ENCODE assay signal across 10 cellular contexts in the genomic region with DNA sequence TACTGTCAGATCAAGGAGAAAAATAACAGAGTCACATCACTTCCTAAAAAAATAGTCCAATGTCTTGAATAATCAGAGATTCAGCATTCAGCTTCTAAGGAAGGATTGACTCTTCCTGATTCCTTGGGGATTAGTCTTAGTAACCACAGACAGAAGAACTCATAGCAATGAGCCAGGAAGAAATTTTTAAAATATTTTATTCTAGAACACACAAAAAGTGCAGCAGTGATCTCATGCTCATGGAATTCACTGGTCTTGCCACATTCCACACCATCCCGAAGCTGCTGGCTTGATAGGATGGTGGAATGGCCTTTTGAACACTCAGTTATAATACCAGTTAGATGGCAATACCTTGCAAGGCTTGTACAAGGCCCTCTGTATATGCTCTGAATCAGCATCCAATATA. TPM values are rescaled to one million over a fixed set of nuclear protein-coding genes. Genes with fewer than 3 reads are reported as not detected.
DNase-seq lines count a peak whose midpoint lies in the region; ATAC-seq and TF ChIP-seq lines count a peak whose summit lies in the region.
"Had no signal": no experiment of that assay in that cellular context is flagged by ENCODE, and none has a peak within 500 bp of the region (broad histone marks: within the 10 kb centered on the region; RNA-seq: fewer than 3 reads in every experiment).

No MANE protein-coding gene starts in this region.

- no peaks in the 10 kb centered on the region; the same call in 2 of the 3 replicates for H3K9me3 Mint-ChIP-seq in GM23338

- H3K27me3 ChIP-seq in GM23338 (ENCODE audit: insufficient read depth) (no peaks in the 10 kb centered on the region), SK-N-SH (ENCODE audit: insufficient read depth) (no peaks in the 10 kb centered on the region), gastroesophageal sphincter (no peaks in the 10 kb centered on the region)
- H3K27me3 ChIP-seq: right lobe of liver had no signal

- H3K79me2 ChIP-seq in GM23338 (replicated peaks; ENCODE audit: insufficient read depth) (no peaks in the 10 kb centered on the region), SK-N-SH (ENCODE audit: insufficient read depth) (no peaks in the 10 kb centered on the region)

- peak; percentile 64 for DNase-seq in GM23338 (ENCODE audit: low spot score)
- DNase-seq in SK-N-SH: no peak
- peak; percentile 89 for DNase-seq in retinal pigment epithelial cell (ENCODE audit: low read depth)
- DNase-seq in activated CD4-positive, CD25-positive, alpha-beta regulatory T cell treated with anti-CD3 and anti-CD28 coated beads, Interleukin-2, amount 50 U/mL, for 72 hours: no peak
- no peak for DNase-seq in NCI-H2107 (lab: John Stamatoyannopoulos, UW)
- DNase-seq: NCI-H2171, right lobe of liver had no signal

- H3K27me3 Mint-ChIP-seq in GM23338 (ENCODE audit: insufficient read depth, low read depth, poor library complexity): no peaks in the 10 kb centered on the region

- TF ChIP-seq POLR2A in gastroesophageal sphincter (IDR thresholded peaks at IDR 0.05): no peak

- ATAC-seq in GM23338 (peak; percentile 52; the same call in 2 of the 3 replicates), gastroesophageal sphincter (peak; percentile 90), HG03354 (IDR thresholded peaks at IDR 0.05; ENCODE audit: poor library complexity, severe bottlenecking, unreplicated experiment) (no peak), HG03457 (IDR thresholded peaks at IDR 0.05; ENCODE audit: unreplicated experiment) (no peak)

- H3K9ac ChIP-seq in SK-N-SH: peak overlapping the region; percentile 71

- H3K4me3 ChIP-seq in GM23338 (no peak overlapping the region), SK-N-SH (ENCODE audit: low read depth in 2 of 2, low read length in 1 of 2) (no peak overlapping the region; a peak in 1 of 4 replicates), gastroesophageal sphincter (no peak overlapping the region), retinal pigment epithelial cell (ENCODE audit: low read length) (no peak overlapping the region)
- H3K4me3 ChIP-seq: right lobe of liver had no signal

- H3K4me2 ChIP-seq in GM23338 (no peak overlapping the region), SK-N-SH (peak overlapping the region; percentile 68; the same call in 1 of the 2 replicates)

- H3K9me2 ChIP-seq in GM23338 (ENCODE audit: insufficient read depth): no peaks in the 10 kb centered on the region
- no peaks in the 10 kb centered on the region for H3K9me2 ChIP-seq in SK-N-SH

- H3K36me3 Mint-ChIP-seq in GM23338 (ENCODE audit: low read depth): no peaks in the 10 kb centered on the region; the same call in 2 of the 3 replicates

- H3K27ac ChIP-seq in GM23338 (ENCODE audit: low read depth): no peak overlapping the region
- peak overlapping the region; percentile 60 to 92; a peak in 3 of 4 replicates for H3K27ac ChIP-seq in SK-N-SH (ENCODE audit: low read depth in 2 of 2, low read length in 1 of 2)
- peak overlapping the region in 2 of 4 donors; percentile 6 to 27 for H3K27ac ChIP-seq in gastroesophageal sphincter
- H3K27ac ChIP-seq: right lobe of liver had no signal

- H4K20me1 ChIP-seq in GM23338 (replicated peaks; ENCODE audit: insufficient read depth) (no peaks in the 10 kb centered on the region), SK-N-SH (ENCODE audit: insufficient read depth) (no peaks in the 10 kb centered on the region)

- H3K27ac Mint-ChIP-seq in GM23338: no peak overlapping the region

- peaks cover 10% of the 10 kb centered on the region for H3K4me1 Mint-ChIP-seq in GM23338

- H3F3A ChIP-seq in GM23338 (replicated peaks; ENCODE audit: low read depth) (no peaks in the 10 kb centered on the region), SK-N-SH (replicated peaks; ENCODE audit: insufficient read depth) (peaks cover 22% of the 10 kb centered on the region)

- H2AFZ ChIP-seq in GM23338 (no peak overlapping the region), SK-N-SH (ENCODE audit: low read depth) (no peak overlapping the region; the same call in 1 of the 2 replicates)

- whole genome bisulfite sequencing in SK-N-SH (ENCODE audit: low lambda C conversion rate): 13% methylated on average over 1 of the region's 1 CpG
- WGBS in gastroesophageal sphincter (ENCODE audit: low coverage in 1 of 2), 2 donors: 11 to 29% methylated on average over 1 of the region's 1 CpG

- CTCF ChIA-PET in SK-N-SH (lab: Yijun Ruan, JAX): no interaction called here

- H3K4me1 ChIP-seq in GM23338 (ENCODE audit: insufficient read depth): 0 out of 2 replicates have a peak, but pooled peaks cover 4% of the 10 kb centered on the region
- peaks cover 0 to 15% of the 10 kb centered on the region in 2 experiments; a peak in 3 of 4 replicates for H3K4me1 ChIP-seq in SK-N-SH (ENCODE audit: control insufficient read depth in 1 of 2, insufficient read depth in 2 of 2, low read depth in 1 of 2, low read length in 1 of 2)
- peaks cover 0 to 5% (median 0%) of the 10 kb centered on the region in 3 donors for H3K4me1 ChIP-seq in gastroesophageal sphincter
- H3K4me1 ChIP-seq: right lobe of liver had no signal

- TF ChIP-seq RAD21 in SK-N-SH (IDR thresholded peaks at IDR 0.05; ENCODE audit: low read length): no peak

- TF ChIP-seq CTCF in GM23338 (conservative IDR thresholded peaks at IDR 0.05; ENCODE audit: low read depth in 2 of 2) (no peak), SK-N-SH (IDR thresholded peaks at IDR 0.05) (no peak), gastroesophageal sphincter (IDR thresholded peaks at IDR 0.05) (no peak), retinal pigment epithelial cell (conservative IDR thresholded peaks at IDR 0.05; ENCODE audit: low read depth, low read length) (no peak)

- POLR2A ChIA-PET in SK-N-SH (lab: Yijun Ruan, JAX): no interaction called here

- H3K4me3 Mint-ChIP-seq in GM23338: no peak overlapping the region

- TF ChIP-seq EP300 in SK-N-SH (IDR thresholded peaks at IDR 0.05; ENCODE audit: borderline replicate concordance in 1 of 2, low read depth in 1 of 2, low read length in 1 of 2): peak; percentile 61 to 97; a peak in 3 of 4 replicates
- TF ChIP-seq EP300 in gastroesophageal sphincter (IDR thresholded peaks at IDR 0.05): no peak

- no peaks in the 10 kb centered on the region for H3K36me3 ChIP-seq in GM23338 (ENCODE audit: insufficient read depth)
- H3K36me3 ChIP-seq in SK-N-SH (replicated peaks in 1 of 2; ENCODE audit: control insufficient read depth in 1 of 2, insufficient read depth in 2 of 2, low read length in 1 of 2): no peaks in the 10 kb centered on the region
- H3K36me3 ChIP-seq in gastroesophageal sphincter: no peaks in the 10 kb centered on the region
- H3K36me3 ChIP-seq: right lobe of liver had no signal

- H3K9me3 ChIP-seq in SK-N-SH (peaks cover 3% of the 10 kb centered on the region; the same call in 1 of the 2 replicates), gastroesophageal sphincter (peaks cover 0 to 5% (median 0%) of the 10 kb centered on the region in 3 donors)
- H3K9me3 ChIP-seq: right lobe of liver had no signal

TF ChIP-seq in GM23338, 12 proteins besides CTCF, POLR2A, EP300 and RAD21:
- TF ChIP-seq ZNF114 (CRISPR knock-in tag; IDR thresholded peaks at IDR 0.05) (no peak), ZNF331 (CRISPR knock-in tag; IDR thresholded peaks at IDR 0.05; ENCODE audit: low read depth) (no peak)

TF ChIP-seq in SK-N-SH, 30 proteins besides CTCF, POLR2A, EP300 and RAD21 (continues in another document):
- TF ChIP-seq TAF1 (IDR thresholded peaks at IDR 0.05; ENCODE audit: borderline replicate concordance, low read depth, low read length) (no peak), MEF2A (IDR thresholded peaks at IDR 0.05; ENCODE audit: borderline replicate concordance, low read depth) (peak; percentile 73), FOXJ3 (CRISPR knock-in tag; IDR thresholded peaks at IDR 0.05) (no peak), POLR2AphosphoS5 (IDR thresholded peaks at IDR 0.05; ENCODE audit: low read depth, low read length) (peak; percentile 81; the same call in 1 of the 2 replicates), FOSL2 (IDR thresholded peaks at IDR 0.05; ENCODE audit: borderline replicate concordance, low read depth) (peak; percentile 85), EZH2phosphoT487 (IDR thresholded peaks at IDR 0.05; ENCODE audit: borderline replicate concordance, low read depth) (no peak), TEAD4 (IDR thresholded peaks at IDR 0.05; ENCODE audit: borderline replicate concordance, insufficient read depth) (peak; percentile 99), FOXM1 (IDR thresholded peaks at IDR 0.05; ENCODE audit: low read depth) (peak; percentile 83), GATA2 (CRISPR knock-in tag; IDR thresholded peaks at IDR 0.05) (no peak), NFIC (IDR thresholded peaks at IDR 0.05; ENCODE audit: borderline replicate concordance) (peak; percentile 94), JUND (IDR thresholded peaks at IDR 0.05) (peak; percentile 95), TCF12 (IDR thresholded peaks at IDR 0.05) (peak; percentile 98)
- TF ChIP-seq, protein P1, sequence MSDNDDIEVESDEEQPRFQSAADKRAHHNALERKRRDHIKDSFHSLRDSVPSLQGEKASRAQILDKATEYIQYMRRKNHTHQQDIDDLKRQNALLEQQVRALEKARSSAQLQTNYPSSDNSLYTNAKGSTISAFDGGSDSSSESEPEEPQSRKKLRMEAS (IDR thresholded peaks at IDR 0.05; ENCODE audit: low read depth): peak; percentile 61; the same call in 1 of the 2 replicates
- TF ChIP-seq, protein P2, sequence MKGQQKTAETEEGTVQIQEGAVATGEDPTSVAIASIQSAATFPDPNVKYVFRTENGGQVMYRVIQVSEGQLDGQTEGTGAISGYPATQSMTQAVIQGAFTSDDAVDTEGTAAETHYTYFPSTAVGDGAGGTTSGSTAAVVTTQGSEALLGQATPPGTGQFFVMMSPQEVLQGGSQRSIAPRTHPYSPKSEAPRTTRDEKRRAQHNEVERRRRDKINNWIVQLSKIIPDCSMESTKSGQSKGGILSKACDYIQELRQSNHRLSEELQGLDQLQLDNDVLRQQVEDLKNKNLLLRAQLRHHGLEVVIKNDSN (IDR thresholded peaks at IDR 0.05; ENCODE audit: borderline replicate concordance, low read depth): no peak; the same call in 1 of the 2 replicates
- TF ChIP-seq, protein P3, sequence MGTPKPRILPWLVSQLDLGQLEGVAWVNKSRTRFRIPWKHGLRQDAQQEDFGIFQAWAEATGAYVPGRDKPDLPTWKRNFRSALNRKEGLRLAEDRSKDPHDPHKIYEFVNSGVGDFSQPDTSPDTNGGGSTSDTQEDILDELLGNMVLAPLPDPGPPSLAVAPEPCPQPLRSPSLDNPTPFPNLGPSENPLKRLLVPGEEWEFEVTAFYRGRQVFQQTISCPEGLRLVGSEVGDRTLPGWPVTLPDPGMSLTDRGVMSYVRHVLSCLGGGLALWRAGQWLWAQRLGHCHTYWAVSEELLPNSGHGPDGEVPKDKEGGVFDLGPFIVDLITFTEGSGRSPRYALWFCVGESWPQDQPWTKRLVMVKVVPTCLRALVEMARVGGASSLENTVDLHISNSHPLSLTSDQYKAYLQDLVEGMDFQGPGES (IDR thresholded peaks at IDR 0.05; ENCODE audit: low read depth, low read length): no peak

RNA-seq across cellular contexts. Expression of a gene that starts 43.0 kb away (rescaled TPM):
- total RNA-seq in GM23338 (2014; rRNA removed; shearing (Covaris generic)): 0.39 and 0.42 TPM in 2 replicates
- polyA plus RNA-seq in GM23338 (2016; fragmentation: Nextera tagmentation; extraction: Ambion mirVana) (0.24 and 0.57 TPM in 2 replicates), SK-N-SH (2012; rRNA removed) (5.1 and 8.4 TPM in 2 replicates)
- polyA plus RNA-seq in SK-N-SH (2012; cell fraction: cytosol; rRNA removed): 10.0 and 10.1 TPM in 2 replicates
- polyA plus RNA-seq in SK-N-SH (2012; cell fraction: nucleus; rRNA removed): 6.8 and 10.8 TPM in 2 replicates
- 100 to 1,000 TPM in 2 of 4 donors, 10 to 100 TPM in 2; 59.6 to 158 (median 99.9) TPM for total RNA-seq in gastroesophageal sphincter

Comparison
In these comparisons a context has a peak if more than half of its experiments do, and no peak if none do; other contexts are left out.
1. ATAC-seq: peak in GM23338 (single experiment) and gastroesophageal sphincter (single experiment); none in HG03354 (single experiment) and HG03457 (single experiment).
2. DNase-seq: peak in GM23338 (single experiment) and retinal pigment epithelial cell (single experiment); none in SK-N-SH (single experiment), activated CD4-positive, CD25-positive, alpha-beta regulatory T cell treated with anti-CD3 and anti-CD28 coated beads, Interleukin-2, amount 50 U/mL, for 72 hours (single experiment) and NCI-H2107 (single experiment).
3. RNA of a gene that starts 43.0 kb away (total RNA-seq): 59.6 to 158 TPM in gastroesophageal sphincter; 0.39 to 0.42 TPM in GM23338; every median in the first group is over 10 times any median in the second.